Comparison of ENCODE assay signal across 8 cellular contexts in genomic region chr9:96317335-96317980, GRCh38.
DNase-seq lines count a peak whose midpoint lies in the region; ATAC-seq lines count a peak whose summit lies in the region.

No MANE protein-coding gene starts in this region.

- H3K36me3 Mint-ChIP-seq in central memory CD8-positive, alpha-beta T cell (ENCODE audit: insufficient read depth): no peaks in the 10 kb centered on the region

- DNase-seq in GDM1 (lab: John Stamatoyannopoulos, UW): peak; percentile 3
- peak; percentile 49 for DNase-seq in LoVo (ENCODE audit: low spot score)
- peak; percentile 51 for DNase-seq in UCSD-AML1 (lab: John Stamatoyannopoulos, UW; ENCODE audit: unreplicated experiment)
- DNase-seq in central memory CD8-positive, alpha-beta T cell (ENCODE audit: low spot score in 2 of 2): peak; percentile 15 to 21
- DNase-seq in kidney tubule cell (ENCODE audit: low spot score): peak; percentile 55
- DNase-seq in stimulated activated CD4-positive, alpha-beta T cell treated with anti-CD3 and anti-CD28 coated beads, Interleukin-4, amount 100 ng/mL, for 48 hours (ENCODE audit: low read depth in 2 of 2): peak; percentile 7 to 35
- no peak for DNase-seq in T1000 (lab: John Stamatoyannopoulos, UW)

- peaks cover 5% of the 10 kb centered on the region for H3K4me1 Mint-ChIP-seq in central memory CD8-positive, alpha-beta T cell

- no peak for ATAC-seq in central memory CD8-positive, alpha-beta T cell (replicated peaks; ENCODE audit: extremely low read depth, poor library complexity, severe bottlenecking)
- no peak for ATAC-seq in HG02571 (IDR thresholded peaks at IDR 0.05; ENCODE audit: unreplicated experiment)

- no peak overlapping the region for H3K4me3 Mint-ChIP-seq in central memory CD8-positive, alpha-beta T cell

- no peaks in the 10 kb centered on the region for H3K9me3 Mint-ChIP-seq in central memory CD8-positive, alpha-beta T cell

- H3K27ac Mint-ChIP-seq in central memory CD8-positive, alpha-beta T cell (ENCODE audit: low read depth): no peak overlapping the region

- peaks cover 4% of the 10 kb centered on the region for H3K27me3 Mint-ChIP-seq in central memory CD8-positive, alpha-beta T cell
